28 cellular contexts compared by ENCODE assay signal in genomic region chr2:111927723-111928122, GRCh38.
"Had no signal": no experiment of that assay in that cellular context is flagged by ENCODE, and none has a peak within 500 bp of the region (broad histone marks: within the 10 kb centered on the region; RNA-seq: fewer than 3 reads in every experiment).

No MANE protein-coding gene starts in this region.

- H3K27me3 ChIP-seq: colonic mucosa, esophagus muscularis mucosa, gastroesophageal sphincter, heart left ventricle, hepatocyte, right atrium auricular region, sigmoid colon, spleen, transverse colon, upper lobe of right lung, uterus had no signal

- H3K9me3 ChIP-seq: colonic mucosa, esophagus muscularis mucosa, gastroesophageal sphincter, heart left ventricle, left ventricle myocardium inferior, lower lobe of right lung, mucosa of descending colon, prostate gland, right atrium auricular region, sigmoid colon, spleen, thoracic aorta, transverse colon, upper lobe of right lung, uterus had no signal

- H3K36me3 ChIP-seq: colonic mucosa, prostate gland, transverse colon, uterus had no signal

- ATAC-seq: foreskin keratinocyte; gastroesophageal sphincter; mucosa of descending colon; stimulated activated memory B cell treated with anti-CD40 and anti-IgM and Interleukin-4, amounts not matched to agents 10 μg/mL and 1 μg/mL and 100 μg/mL, for 72 hours; upper lobe of right lung had no signal

- H3K27ac Mint-ChIP-seq: dendritic cell treated with granulocyte-macrophage colony-stimulating factor and Interleukin-4, amounts not matched to agents 40 ng/mL and 50 ng/mL, for 4 days; endodermal cell; naive B cell; nephron progenitor cell; stimulated activated memory B cell treated with anti-CD40 and anti-IgM and Interleukin-4, amounts not matched to agents 10 μg/mL and 1 μg/mL and 100 μg/mL, for 72 hours; stimulated activated naive CD8-positive, alpha-beta T cell treated with anti-CD3 and anti-CD28 coated beads, Interleukin-15, Interleukin-2, amounts not matched to agents 100 ng/mL and 50 ng/mL, for 24 hours had no signal

- H3K4me2 ChIP-seq: hepatocyte had no signal

- H3K4me1 ChIP-seq: colonic mucosa, prostate gland, sigmoid colon, transverse colon, uterus had no signal

- H3K9me3 Mint-ChIP-seq: dendritic cell treated with granulocyte-macrophage colony-stimulating factor and Interleukin-4, amounts not matched to agents 40 ng/mL and 50 ng/mL, for 4 days; stimulated activated memory B cell treated with anti-CD40 and anti-IgM and Interleukin-4, amounts not matched to agents 10 μg/mL and 1 μg/mL and 100 μg/mL, for 72 hours; stimulated activated naive CD8-positive, alpha-beta T cell treated with anti-CD3 and anti-CD28 coated beads, Interleukin-15, Interleukin-2, amounts not matched to agents 100 ng/mL and 50 ng/mL, for 24 hours had no signal

- H3K4me1 Mint-ChIP-seq: endodermal cell; naive B cell; stimulated activated memory B cell treated with anti-CD40 and anti-IgM and Interleukin-4, amounts not matched to agents 10 μg/mL and 1 μg/mL and 100 μg/mL, for 72 hours had no signal

- H3K4me3 ChIP-seq: colonic mucosa, esophagus muscularis mucosa, gastroesophageal sphincter, heart left ventricle, hepatocyte, left ventricle myocardium inferior, lower lobe of right lung, mucosa of descending colon, prostate gland, right atrium auricular region, sigmoid colon, spleen, thoracic aorta, transverse colon, upper lobe of right lung, uterus had no signal

- DNase-seq: colonic mucosa; effector CD8-positive, alpha-beta T cell; endodermal cell; foreskin keratinocyte; heart left ventricle; kidney; left ventricle myocardium inferior; lower lobe of right lung; mucosa of descending colon; naive B cell; nephron progenitor cell; nucleus accumbens; sigmoid colon; spleen; stimulated activated CD4-positive, alpha-beta T cell treated with anti-CD3 and anti-CD28 coated beads, Interleukin-4, amount 100 ng/mL, for 4 hours; transverse colon; upper lobe of right lung; uterus had no signal

- H3K36me3 Mint-ChIP-seq: naive B cell; stimulated activated memory B cell treated with anti-CD40 and anti-IgM and Interleukin-4, amounts not matched to agents 10 μg/mL and 1 μg/mL and 100 μg/mL, for 72 hours had no signal

- H3K4me3 Mint-ChIP-seq: dendritic cell treated with granulocyte-macrophage colony-stimulating factor and Interleukin-4, amounts not matched to agents 40 ng/mL and 50 ng/mL, for 4 days; endodermal cell; naive B cell; nephron progenitor cell; stimulated activated memory B cell treated with anti-CD40 and anti-IgM and Interleukin-4, amounts not matched to agents 10 μg/mL and 1 μg/mL and 100 μg/mL, for 72 hours; stimulated activated naive CD8-positive, alpha-beta T cell treated with anti-CD3 and anti-CD28 coated beads, Interleukin-15, Interleukin-2, amounts not matched to agents 100 ng/mL and 50 ng/mL, for 24 hours had no signal

- H2AFZ ChIP-seq: hepatocyte had no signal

- FAIRE-seq: kidney had no signal

- H3K27ac ChIP-seq: colonic mucosa, epithelial cell of prostate, esophagus muscularis mucosa, foreskin keratinocyte, gastroesophageal sphincter, heart left ventricle, hepatocyte, left ventricle myocardium inferior, lower lobe of right lung, prostate gland, right atrium auricular region, sigmoid colon, thoracic aorta, transverse colon, upper lobe of right lung, uterus had no signal
